In genomic region chr1:8297245-8297644, GRCh38 we compare ENCODE assay signal across 2 cellular contexts.
TF ChIP-seq lines count a peak whose summit lies in the region.

No MANE protein-coding gene starts in this region.

TF ChIP-seq in SK-N-SH, 30 proteins besides CTCF, POLR2A, EP300 and RAD21:
- TF ChIP-seq USF1 (IDR thresholded peaks at IDR 0.05; ENCODE audit: borderline replicate concordance, low read depth) (peak; percentile 63; the same call in 1 of the 2 replicates), RCOR1 (IDR thresholded peaks at IDR 0.05; ENCODE audit: low read length) (no peak), GABPA (IDR thresholded peaks at IDR 0.05; ENCODE audit: low read depth) (peak; percentile 27; the same call in 1 of the 2 replicates), IRF3 (IDR thresholded peaks at IDR 0.05; ENCODE audit: low read depth, low read length) (no peak)
TF ChIP-seq in SK-N-SH: peak in this region for 2.

TF ChIP-seq in SK-N-SH treated with all-trans-retinoic acid at 6 μM for 48 hours, 23 proteins besides CTCF, POLR2A, EP300 and RAD21:
- TF ChIP-seq POU6F1 (CRISPR knock-in tag; IDR thresholded peaks at IDR 0.05; ENCODE audit: borderline replicate concordance, low read depth) = no peak
- TF ChIP-seq, protein P1, sequence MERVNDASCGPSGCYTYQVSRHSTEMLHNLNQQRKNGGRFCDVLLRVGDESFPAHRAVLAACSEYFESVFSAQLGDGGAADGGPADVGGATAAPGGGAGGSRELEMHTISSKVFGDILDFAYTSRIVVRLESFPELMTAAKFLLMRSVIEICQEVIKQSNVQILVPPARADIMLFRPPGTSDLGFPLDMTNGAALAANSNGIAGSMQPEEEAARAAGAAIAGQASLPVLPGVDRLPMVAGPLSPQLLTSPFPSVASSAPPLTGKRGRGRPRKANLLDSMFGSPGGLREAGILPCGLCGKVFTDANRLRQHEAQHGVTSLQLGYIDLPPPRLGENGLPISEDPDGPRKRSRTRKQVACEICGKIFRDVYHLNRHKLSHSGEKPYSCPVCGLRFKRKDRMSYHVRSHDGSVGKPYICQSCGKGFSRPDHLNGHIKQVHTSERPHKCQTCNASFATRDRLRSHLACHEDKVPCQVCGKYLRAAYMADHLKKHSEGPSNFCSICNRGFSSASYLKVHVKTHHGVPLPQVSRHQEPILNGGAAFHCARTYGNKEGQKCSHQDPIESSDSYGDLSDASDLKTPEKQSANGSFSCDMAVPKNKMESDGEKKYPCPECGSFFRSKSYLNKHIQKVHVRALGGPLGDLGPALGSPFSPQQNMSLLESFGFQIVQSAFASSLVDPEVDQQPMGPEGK (CRISPR knock-in tag; IDR thresholded peaks at IDR 0.05; ENCODE audit: borderline replicate concordance) = no peak
- TF ChIP-seq, protein P2, sequence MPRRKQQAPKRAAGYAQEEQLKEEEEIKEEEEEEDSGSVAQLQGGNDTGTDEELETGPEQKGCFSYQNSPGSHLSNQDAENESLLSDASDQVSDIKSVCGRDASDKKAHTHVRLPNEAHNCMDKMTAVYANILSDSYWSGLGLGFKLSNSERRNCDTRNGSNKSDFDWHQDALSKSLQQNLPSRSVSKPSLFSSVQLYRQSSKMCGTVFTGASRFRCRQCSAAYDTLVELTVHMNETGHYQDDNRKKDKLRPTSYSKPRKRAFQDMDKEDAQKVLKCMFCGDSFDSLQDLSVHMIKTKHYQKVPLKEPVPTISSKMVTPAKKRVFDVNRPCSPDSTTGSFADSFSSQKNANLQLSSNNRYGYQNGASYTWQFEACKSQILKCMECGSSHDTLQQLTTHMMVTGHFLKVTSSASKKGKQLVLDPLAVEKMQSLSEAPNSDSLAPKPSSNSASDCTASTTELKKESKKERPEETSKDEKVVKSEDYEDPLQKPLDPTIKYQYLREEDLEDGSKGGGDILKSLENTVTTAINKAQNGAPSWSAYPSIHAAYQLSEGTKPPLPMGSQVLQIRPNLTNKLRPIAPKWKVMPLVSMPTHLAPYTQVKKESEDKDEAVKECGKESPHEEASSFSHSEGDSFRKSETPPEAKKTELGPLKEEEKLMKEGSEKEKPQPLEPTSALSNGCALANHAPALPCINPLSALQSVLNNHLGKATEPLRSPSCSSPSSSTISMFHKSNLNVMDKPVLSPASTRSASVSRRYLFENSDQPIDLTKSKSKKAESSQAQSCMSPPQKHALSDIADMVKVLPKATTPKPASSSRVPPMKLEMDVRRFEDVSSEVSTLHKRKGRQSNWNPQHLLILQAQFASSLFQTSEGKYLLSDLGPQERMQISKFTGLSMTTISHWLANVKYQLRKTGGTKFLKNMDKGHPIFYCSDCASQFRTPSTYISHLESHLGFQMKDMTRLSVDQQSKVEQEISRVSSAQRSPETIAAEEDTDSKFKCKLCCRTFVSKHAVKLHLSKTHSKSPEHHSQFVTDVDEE (CRISPR knock-in tag; IDR thresholded peaks at IDR 0.05) = no peak
- no peak for TF ChIP-seq ZC3H10 (CRISPR knock-in tag; IDR thresholded peaks at IDR 0.05)
- no peak for TF ChIP-seq CREB5 (CRISPR knock-in tag; IDR thresholded peaks at IDR 0.05; ENCODE audit: low read depth)
- TF ChIP-seq ARNTL (CRISPR knock-in tag; IDR thresholded peaks at IDR 0.05; ENCODE audit: borderline replicate concordance, low read depth) = no peak
- no peak for TF ChIP-seq PPARA (CRISPR knock-in tag; IDR thresholded peaks at IDR 0.05; ENCODE audit: borderline replicate concordance)
